In the genomic region with DNA sequence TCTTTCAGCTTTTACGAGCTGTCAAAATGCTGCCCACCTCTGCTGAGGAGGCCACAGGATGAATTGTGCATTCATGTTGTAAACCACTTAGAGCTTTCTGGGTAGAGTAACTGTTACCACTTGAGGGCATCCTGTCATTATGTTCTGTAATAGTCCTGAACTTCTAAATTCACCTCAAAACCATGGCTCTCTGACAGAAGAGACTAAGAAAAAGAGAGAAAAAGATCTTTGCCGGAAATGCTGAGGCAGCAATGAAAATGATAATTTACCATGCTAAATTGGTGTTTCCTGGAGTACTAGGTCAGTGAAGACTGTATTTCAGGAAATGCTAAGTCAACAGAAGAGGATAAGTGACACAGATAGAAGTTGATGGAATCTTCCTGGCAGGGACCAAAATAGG, we compare ENCODE assay signal across 10 cellular contexts.
DNase-seq lines count a peak whose midpoint lies in the region; ATAC-seq and TF ChIP-seq lines count a peak whose summit lies in the region.
"Had no signal": no experiment of that assay in that cellular context is flagged by ENCODE, and none has a peak within 500 bp of the region (broad histone marks: within the 10 kb centered on the region; RNA-seq: fewer than 3 reads in every experiment).

No MANE protein-coding gene starts in this region.

- H3K4me1 Mint-ChIP-seq in HFFc6 (ENCODE audit: low read depth) (peaks cover 37% of the 10 kb centered on the region), WTC11 (peaks cover 3% of the 10 kb centered on the region)
- H3K4me1 Mint-ChIP-seq: naive thymus-derived CD4-positive, alpha-beta T cell had no signal

- TF ChIP-seq POLR2A in upper lobe of left lung (IDR thresholded peaks at IDR 0.05) (no peak), stomach (IDR thresholded peaks at IDR 0.05) (no peak)

- H3K27me3 ChIP-seq in upper lobe of left lung (no peaks in the 10 kb centered on the region), stomach (no peaks in the 10 kb centered on the region)

- CTCF ChIA-PET in WTC11 (lab: Charles Lee) = no interaction called here

- H3K27ac ChIP-seq in upper lobe of left lung (no peak overlapping the region), stomach (no peak overlapping the region)

- peak; percentile 28; the same call in 1 of the 2 replicates for ATAC-seq in WTC11
- no peak for ATAC-seq in upper lobe of left lung (ENCODE audit: low FRiP score in 2 of 2)
- ATAC-seq: naive thymus-derived CD4-positive, alpha-beta T cell had no signal

- no peaks in the 10 kb centered on the region for H3K4me1 ChIP-seq in upper lobe of left lung
- H3K4me1 ChIP-seq in stomach = no peaks in the 10 kb centered on the region

- no peak for TF ChIP-seq EP300 in upper lobe of left lung (IDR thresholded peaks at IDR 0.05)
- no peak for TF ChIP-seq EP300 in stomach (IDR thresholded peaks at IDR 0.05)

- H3K9me3 Mint-ChIP-seq in HFFc6 (peaks cover 13% of the 10 kb centered on the region), WTC11 (peaks cover 21% of the 10 kb centered on the region)

- WGBS in upper lobe of left lung, 2 donors = 46 to 56% methylated on average over 2 of the region's 2 CpGs
- 58 to 72% (median 63%) methylated on average over 2 of the region's 2 CpGs for WGBS in stomach, 5 donors

- peak overlapping the region; percentile 53 for H3K27ac Mint-ChIP-seq in HFFc6
- no peak overlapping the region for H3K27ac Mint-ChIP-seq in WTC11
- H3K27ac Mint-ChIP-seq: naive thymus-derived CD4-positive, alpha-beta T cell had no signal

- TF ChIP-seq CTCF in AG10803 (conservative IDR thresholded peaks at IDR 0.05; ENCODE audit: low read length) (peak; percentile 72), HFFc6 (IDR thresholded peaks at IDR 0.05) (peak; percentile 75), WTC11 (IDR thresholded peaks at IDR 0.05) (no peak), upper lobe of left lung (IDR thresholded peaks at IDR 0.05) (peak in 1 of 6 experiments; percentile 6), stomach (IDR thresholded peaks at IDR 0.05) (no peak)

- H3K36me3 ChIP-seq in upper lobe of left lung (no peaks in the 10 kb centered on the region), stomach (no peaks in the 10 kb centered on the region)

- H3K27me3 Mint-ChIP-seq in HFFc6 (ENCODE audit: insufficient read depth) (no peaks in the 10 kb centered on the region; the same call in 1 of the 2 replicates), WTC11 (ENCODE audit: low read depth) (no peaks in the 10 kb centered on the region)
- H3K27me3 Mint-ChIP-seq: naive thymus-derived CD4-positive, alpha-beta T cell had no signal

- H3K4me3 Mint-ChIP-seq in HFFc6 = peak overlapping the region; percentile 35; the same call in 1 of the 2 replicates
- H3K4me3 Mint-ChIP-seq in WTC11 = no peak overlapping the region
- H3K4me3 Mint-ChIP-seq: naive thymus-derived CD4-positive, alpha-beta T cell had no signal

- H3K4me3 ChIP-seq in AG10803 (ENCODE audit: low read length) (no peak overlapping the region), upper lobe of left lung (no peak overlapping the region), stomach (no peak overlapping the region)

- intact Hi-C loops in stomach (cut with DNase I; ENCODE audit: low total_unique reads) = no loop called here

- H3K36me3 Mint-ChIP-seq in HFFc6 (ENCODE audit: low read depth) = peaks cover 15% of the 10 kb centered on the region
- H3K36me3 Mint-ChIP-seq in WTC11 = peaks cover 7% of the 10 kb centered on the region
- H3K36me3 Mint-ChIP-seq: naive thymus-derived CD4-positive, alpha-beta T cell had no signal

- POLR2A ChIA-PET in WTC11 (lab: Charles Lee) = no interaction called here

- DNase-seq in AG10803 (ENCODE audit: low read depth) (peak; percentile 76), HFFc6 (peak; percentile 68), WTC11 (ENCODE audit: low spot score) (no peak), iPS-NIHi11 (ENCODE audit: low spot score) (peak; percentile 18), MV-4-11 (lab: John Stamatoyannopoulos, UW) (no peak), upper lobe of left lung (no peak), stomach (no peak)
- no peak for DNase-seq in stimulated activated CD4-positive, alpha-beta T cell treated with anti-CD3 and anti-CD28 coated beads, Interleukin-12 subunit alpha, Interleukin-12 subunit beta, amount 100 ng/mL, for 4 hours
- DNase-seq: activated gamma-delta T cell; naive thymus-derived CD4-positive, alpha-beta T cell had no signal

- H3K9me3 ChIP-seq in upper lobe of left lung (no peaks in the 10 kb centered on the region), stomach (no peaks in the 10 kb centered on the region)

TF ChIP-seq in WTC11, 78 proteins besides CTCF, POLR2A, EP300 and RAD21:
- TF ChIP-seq ELF4 (CRISPR knock-in tag; IDR thresholded peaks at IDR 0.05; ENCODE audit: low read depth) = no peak
TF ChIP-seq in WTC11: peak in this region for 0.

Comparison
In these comparisons a context has a peak if more than half of its experiments do, and no peak if none do; other contexts are left out.
1. DNase-seq: peak in AG10803 (single experiment), HFFc6 (single experiment) and iPS-NIHi11 (single experiment); none in WTC11 (single experiment), MV-4-11 (single experiment), upper lobe of left lung (0 of 2), stimulated activated CD4-positive, alpha-beta T cell treated with anti-CD3 and anti-CD28 coated beads, Interleukin-12 subunit alpha, Interleukin-12 subunit beta, amount 100 ng/mL, for 4 hours (single experiment) and stomach (single experiment).
2. CTCF ChIP-seq: peak in AG10803 (single experiment) and HFFc6 (single experiment); none in WTC11 (single experiment) and stomach (0 of 7).